Comparison of ENCODE assay signal across 12 cellular contexts in the genomic region with DNA sequence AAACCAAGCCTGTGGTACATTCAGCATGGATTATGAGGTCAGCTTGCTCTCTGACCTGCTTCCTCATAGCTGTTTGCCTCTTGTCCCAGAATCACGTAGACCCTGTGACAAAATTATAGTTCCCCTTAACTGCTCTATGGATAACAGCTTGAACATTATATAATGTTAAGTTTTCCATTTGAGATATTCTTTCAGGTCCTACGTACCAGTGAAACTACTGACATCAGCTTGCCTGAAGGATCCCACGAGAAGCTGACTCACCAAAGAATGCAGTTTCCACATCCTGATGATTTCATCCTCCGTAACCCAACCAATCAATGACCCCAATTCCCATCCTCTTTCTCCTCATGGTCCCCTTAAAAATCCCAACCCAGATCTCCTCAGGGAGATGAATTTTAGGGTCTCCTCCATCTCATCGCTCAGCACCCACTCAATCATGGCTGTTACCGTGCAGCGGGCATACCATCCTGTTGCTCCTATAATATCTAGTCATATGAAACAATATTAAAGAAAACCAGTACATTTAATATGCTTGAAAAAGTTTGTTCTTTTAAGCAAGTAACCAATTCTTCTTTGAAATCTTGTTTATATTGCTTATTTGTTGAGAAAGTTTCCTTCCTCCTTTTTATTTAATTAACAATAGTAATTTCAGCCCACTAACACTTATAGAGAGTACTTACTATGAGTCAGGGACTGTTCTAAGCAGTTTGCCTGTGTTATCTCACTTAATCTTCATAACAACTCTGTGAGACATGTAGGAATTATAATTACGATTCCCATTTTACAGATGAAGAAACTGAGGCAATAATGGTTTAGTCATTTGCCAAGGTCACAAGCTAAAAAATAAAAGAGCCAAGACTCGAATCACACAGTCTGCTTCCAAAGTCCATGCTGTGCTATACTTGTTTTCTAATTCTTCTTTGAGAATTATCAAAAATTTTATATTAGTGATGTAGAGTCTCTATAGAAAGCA. TPM values are rescaled to one million over a fixed set of nuclear protein-coding genes. Genes with fewer than 3 reads are reported as not detected.
A peak's percentile ranks its signal among the peaks of the same experiment; 100 is the strongest.
DNase-seq lines count a peak whose midpoint lies in the region; ATAC-seq and TF ChIP-seq lines count a peak whose summit lies in the region.
"Had no signal": no experiment of that assay in that cellular context is flagged by ENCODE, and none has a peak within 500 bp of the region (broad histone marks: within the 10 kb centered on the region; RNA-seq: fewer than 3 reads in every experiment).

No MANE protein-coding gene starts in this region.

- H3K27me3 Mint-ChIP-seq in dendritic cell treated with granulocyte-macrophage colony-stimulating factor and Interleukin-4, amounts not matched to agents 40 ng/mL and 50 ng/mL, for 4 days = no peaks in the 10 kb centered on the region

- H3K4me3 Mint-ChIP-seq in dendritic cell treated with granulocyte-macrophage colony-stimulating factor and Interleukin-4, amounts not matched to agents 40 ng/mL and 50 ng/mL, for 4 days = no peak overlapping the region

- ATAC-seq in omental fat pad (ENCODE audit: low FRiP score) (peak; percentile 55), GM18520 (IDR thresholded peaks at IDR 0.05; ENCODE audit: unreplicated experiment) (no peak), HG03460 (IDR thresholded peaks at IDR 0.05; ENCODE audit: unreplicated experiment) (no peak), GM21360 (IDR thresholded peaks at IDR 0.05; ENCODE audit: unreplicated experiment) (no peak)

- TF ChIP-seq CTCF in omental fat pad (IDR thresholded peaks at IDR 0.05) = no peak

- peak; percentile 80 for DNase-seq in Caki2 (ENCODE audit: low read depth)
- peak; percentile 84 for DNase-seq in RKO (ENCODE audit: low spot score)
- DNase-seq in omental fat pad (ENCODE audit: low spot score) = no peak
- no peak for DNase-seq in amygdala (lab: John Stamatoyannopoulos, UW)
- DNase-seq: NCI-H2107, retina, stomach had no signal

- peaks cover 16% of the 10 kb centered on the region for H3K36me3 Mint-ChIP-seq in dendritic cell treated with granulocyte-macrophage colony-stimulating factor and Interleukin-4, amounts not matched to agents 40 ng/mL and 50 ng/mL, for 4 days (ENCODE audit: low read depth)
- H3K36me3 Mint-ChIP-seq: activated naive CD4-positive, alpha-beta T cell treated with anti-CD3 and anti-CD28 coated beads, Interleukin-2, amount 50 U/mL, for 72 hours had no signal

- in situ Hi-C loops in Caki2 (cut with HindIII; ENCODE audit: low pct_unique_long_range_greater_than_20kb, low sequenced_read_pairs) = loop anchor here (10.0 kb wide), 1 partner anchor 222 kb away; no protein-coding TSS in a partner anchor

- H3K4me1 Mint-ChIP-seq in dendritic cell treated with granulocyte-macrophage colony-stimulating factor and Interleukin-4, amounts not matched to agents 40 ng/mL and 50 ng/mL, for 4 days (ENCODE audit: low read depth) = peaks cover 32% of the 10 kb centered on the region

- H3K9me3 Mint-ChIP-seq in dendritic cell treated with granulocyte-macrophage colony-stimulating factor and Interleukin-4, amounts not matched to agents 40 ng/mL and 50 ng/mL, for 4 days = no peaks in the 10 kb centered on the region
- H3K9me3 Mint-ChIP-seq: activated naive CD4-positive, alpha-beta T cell treated with anti-CD3 and anti-CD28 coated beads, Interleukin-2, amount 50 U/mL, for 72 hours had no signal

- intact Hi-C loops in dendritic cell treated with granulocyte-macrophage colony-stimulating factor and Interleukin-4, amounts not matched to agents 40 ng/mL and 50 ng/mL, for 4 days (cut with micrococcal nuclease) = loop anchor here (5.0 kb wide), 1 partner anchor 81 kb away; a partner anchor contains a TSS

- peak overlapping the region; percentile 63 for H3K27ac Mint-ChIP-seq in dendritic cell treated with granulocyte-macrophage colony-stimulating factor and Interleukin-4, amounts not matched to agents 40 ng/mL and 50 ng/mL, for 4 days

RNA-seq across cellular contexts. Expression of a gene that starts 27.4 kb away (rescaled TPM):
- 1.7 and 9.3 TPM in 2 replicates for total RNA-seq in Caki2 (2014; rRNA removed; shearing (Covaris generic); ENCODE audit: low replicate concordance)
- total RNA-seq in omental fat pad = 10 to 100 TPM in 1 of 4 donors, 1 to 10 TPM in 3; 4.8 to 12.6 (median 7.7) TPM

RNA-seq across cellular contexts. Expression of a gene that starts 27.4 kb away (rescaled TPM):
- 82.9 and 106 TPM in 2 replicates for total RNA-seq in Caki2 (2014; rRNA removed; shearing (Covaris generic); ENCODE audit: low replicate concordance)
- total RNA-seq in omental fat pad = 10 to 100 TPM; 10.9 to 20.0 (median 12.8) TPM

RNA-seq across cellular contexts. Expression of a gene that starts 39.3 kb away (rescaled TPM):
- total RNA-seq in Caki2 (2014; rRNA removed; shearing (Covaris generic); ENCODE audit: low replicate concordance) = not detected in 2 replicates
- not detected for total RNA-seq in omental fat pad
- total RNA-seq: activated naive CD4-positive, alpha-beta T cell treated with anti-CD3 and anti-CD28 coated beads, Interleukin-2, amount 50 U/mL, for 72 hours; stomach had no signal

Comparison
In these comparisons a context has a peak if more than half of its experiments do, and no peak if none do; other contexts are left out.
1. DNase-seq: peak in Caki2 (single experiment) and RKO (single experiment); none in omental fat pad (single experiment) and amygdala (0 of 56).